In genomic region chr2:67871696-67872320, GRCh38 we compare ENCODE assay signal across 10 cellular contexts.
DNase-seq lines count a peak whose midpoint lies in the region; ATAC-seq and TF ChIP-seq lines count a peak whose summit lies in the region.
"Had no signal": no experiment of that assay in that cellular context is flagged by ENCODE, and none has a peak within 500 bp of the region (broad histone marks: within the 10 kb centered on the region; RNA-seq: fewer than 3 reads in every experiment).

No MANE protein-coding gene starts in this region.

- H3K4me1 ChIP-seq in thyroid gland: peaks cover 14 to 20% of the 10 kb centered on the region in 2 donors

- no peaks in the 10 kb centered on the region for H3K36me3 ChIP-seq in kidney epithelial cell (ENCODE audit: control insufficient read depth, insufficient read depth, low read length)
- H3K36me3 ChIP-seq in thyroid gland: no peaks in the 10 kb centered on the region

- TF ChIP-seq CTCF in kidney epithelial cell (IDR thresholded peaks at IDR 0.05; ENCODE audit: insufficient read depth, low read length, poor library complexity, severe bottlenecking) (no peak), thyroid gland (IDR thresholded peaks at IDR 0.05) (no peak)

- WGBS in thyroid gland, 2 donors: 58 to 66% methylated on average over 10 of the region's 10 CpGs

- intact Hi-C loops in thyroid gland (cut with DNase I): no loop called here

- H3K27me3 ChIP-seq in kidney epithelial cell (ENCODE audit: control insufficient read depth, insufficient read depth, low read length) (no peaks in the 10 kb centered on the region), thyroid gland (no peaks in the 10 kb centered on the region)

- H3K4me3 ChIP-seq in kidney epithelial cell (ENCODE audit: low read depth, low read length) (no peak overlapping the region), thyroid gland (replicated peaks in 1 of 3) (no peak overlapping the region)

- H3K9me3 ChIP-seq in thyroid gland: no peaks in the 10 kb centered on the region

- TF ChIP-seq POLR2A in thyroid gland (IDR thresholded peaks at IDR 0.05): no peak

- peak overlapping the region in 2 of 3 donors; percentile 1 to 31 for H3K27ac ChIP-seq in thyroid gland

- DNase-seq in HCEC 1CT (peak; percentile 89), amniotic epithelial cell (ENCODE audit: low read depth) (peak; percentile 71), kidney epithelial cell (ENCODE audit: low read depth) (peak; percentile 79), thyroid gland (peak; percentile 29 to 53), NCI-H1105 (lab: John Stamatoyannopoulos, UW) (no peak), NCI-H2227 (lab: John Stamatoyannopoulos, UW; ENCODE audit: unreplicated experiment) (no peak)
- DNase-seq: activated CD4-positive, alpha-beta T cell treated with anti-CD3 and anti-CD28 coated beads for 1 hour; activated gamma-delta T cell; NCI-H2081 had no signal

- ATAC-seq in HG03280 (IDR thresholded peaks at IDR 0.05; ENCODE audit: unreplicated experiment): no peak

Comparison
In these comparisons a context has a peak if more than half of its experiments do, and no peak if none do; other contexts are left out.
1. DNase-seq: peak in HCEC 1CT (single experiment), amniotic epithelial cell (single experiment), kidney epithelial cell (single experiment) and thyroid gland (2 of 2); none in NCI-H1105 (single experiment) and NCI-H2227 (single experiment).